ENCODE assay signal across 8 cellular contexts in the genomic region with DNA sequence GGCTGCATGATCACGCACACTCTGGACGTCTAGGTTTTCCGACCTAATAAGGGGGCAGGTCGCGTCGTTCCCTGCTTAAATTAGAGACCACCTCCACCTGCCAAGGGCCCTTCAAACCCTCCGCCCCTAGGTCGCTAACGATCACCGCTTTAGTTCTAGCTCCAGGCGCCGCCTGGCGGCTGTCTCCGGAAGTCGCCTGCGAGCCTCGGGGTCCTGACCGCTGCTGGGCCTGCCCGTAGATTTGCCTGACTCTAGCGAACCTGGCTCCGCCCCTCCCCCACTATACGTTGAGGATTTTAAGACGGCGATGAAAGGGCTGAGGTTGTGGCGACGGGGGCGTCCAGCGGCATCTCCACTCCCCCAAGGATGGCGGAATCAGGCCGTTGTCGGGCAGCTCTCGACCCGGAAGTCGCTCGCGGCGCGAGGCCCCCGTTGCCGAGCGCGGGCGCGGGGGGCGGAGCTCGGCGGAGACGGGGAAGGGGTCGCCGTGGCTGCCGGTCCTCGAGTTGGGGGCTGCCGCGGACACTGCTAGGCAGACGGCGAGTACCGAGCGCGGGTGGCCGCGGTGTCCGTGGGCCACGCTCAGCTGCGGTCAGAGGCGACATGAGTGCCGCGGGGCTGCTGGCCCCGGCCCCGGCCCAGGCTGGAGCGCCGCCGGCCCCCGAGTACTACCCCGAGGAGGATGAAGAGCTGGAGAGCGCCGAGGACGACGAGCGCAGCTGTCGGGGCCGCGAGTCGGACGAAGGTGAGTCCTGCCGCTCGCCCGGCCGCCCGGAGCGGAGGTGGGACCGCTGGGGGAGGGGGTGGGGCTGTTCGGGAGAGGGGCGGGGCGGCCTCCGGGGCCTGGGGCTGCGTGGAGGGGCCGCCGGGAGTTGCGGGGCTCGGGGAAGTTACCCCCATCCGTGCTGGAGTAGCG. TPM values are rescaled to one million over a fixed set of nuclear protein-coding genes. Genes with fewer than 3 reads are reported as not detected.
DNase-seq lines count a peak whose midpoint lies in the region; ATAC-seq and TF ChIP-seq lines count a peak whose summit lies in the region.

A gene with protein sequence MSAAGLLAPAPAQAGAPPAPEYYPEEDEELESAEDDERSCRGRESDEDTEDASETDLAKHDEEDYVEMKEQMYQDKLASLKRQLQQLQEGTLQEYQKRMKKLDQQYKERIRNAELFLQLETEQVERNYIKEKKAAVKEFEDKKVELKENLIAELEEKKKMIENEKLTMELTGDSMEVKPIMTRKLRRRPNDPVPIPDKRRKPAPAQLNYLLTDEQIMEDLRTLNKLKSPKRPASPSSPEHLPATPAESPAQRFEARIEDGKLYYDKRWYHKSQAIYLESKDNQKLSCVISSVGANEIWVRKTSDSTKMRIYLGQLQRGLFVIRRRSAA (plus strand): TSS at position 467 of the 916 bp plus-strand sequence. CDS start 137 bp downstream, at position 604.

- intact Hi-C loops in head of caudate nucleus (cut with DNase I) (loop anchor here (5.0 kb wide), 3 partner anchors 239 to 314 kb away; a partner anchor contains a TSS), testis (cut with DNase I; ENCODE audit: low total_unique reads) (loop anchor here (10.0 kb wide), 1 partner anchor 192 kb away; no protein-coding TSS in a partner anchor)

- H3K27ac ChIP-seq in testis: peak within 1 kb of the TSS; percentile 89 to 97

- peaks cover 30% of the 10 kb centered on the region for H3K4me1 Mint-ChIP-seq in osteocyte (ENCODE audit: unreplicated experiment)

- H3K4me1 ChIP-seq in testis: peaks cover 14% of the 10 kb centered on the region

- no peaks in the 10 kb centered on the region for H3K9me3 ChIP-seq in testis

- DNase-seq in CMK (ENCODE audit: low read depth) (peak; percentile 54), NCI-H1105 treated with DMSO at 0.1 percent for 48 hours (lab: John Stamatoyannopoulos, UW) (peak; percentile 88), SW480 (ENCODE audit: low spot score) (peak; percentile 68), head of caudate nucleus (peak; percentile 87 to 99 (median 95)), osteocyte (ENCODE audit: extremely low spot score, unreplicated experiment) (peak; percentile 96), testis (peak; percentile 97)
- DNase-seq in activated naive CD8-positive, alpha-beta T cell treated with anti-CD3 and anti-CD28 coated beads, Interleukin-2, amount 50 U/mL, for 16 hours (ENCODE audit: low read depth, low spot score): peak; percentile 90

- peak within 1 kb of the TSS; percentile 92 for H3K4me3 Mint-ChIP-seq in osteocyte (ENCODE audit: unreplicated experiment)

- peaks cover 2% of the 10 kb centered on the region for H3K36me3 Mint-ChIP-seq in osteocyte (ENCODE audit: unreplicated experiment)

- no peaks in the 10 kb centered on the region for H3K9me3 Mint-ChIP-seq in osteocyte (ENCODE audit: unreplicated experiment)

- peak within 1 kb of the TSS; percentile 94 to 99 for H3K4me3 ChIP-seq in testis

- peak; percentile 27 for ATAC-seq in GM21529 (IDR thresholded peaks at IDR 0.05; ENCODE audit: unreplicated experiment)

- no peaks in the 10 kb centered on the region for H3K36me3 ChIP-seq in testis (ENCODE audit: low read depth, missing control alignments)

- no peaks in the 10 kb centered on the region for H3K27me3 Mint-ChIP-seq in osteocyte (ENCODE audit: unreplicated experiment)

- H3K27me3 ChIP-seq in testis: no peaks in the 10 kb centered on the region

- H3K27ac Mint-ChIP-seq in osteocyte (ENCODE audit: unreplicated experiment): peak within 1 kb of the TSS; percentile 99

- 0 to 1% methylated on average over 3 to 74 of the region's 102 CpGs for WGBS in testis, 2 donors

- TF ChIP-seq POLR2A in testis (IDR thresholded peaks at IDR 0.05): no peak

- TF ChIP-seq CTCF in osteocyte (IDR thresholded peaks at IDR 0.05): peak; percentile 98
- TF ChIP-seq CTCF in testis (IDR thresholded peaks at IDR 0.05): peak; percentile 94 to 99 (median 98)

RNA-seq across cellular contexts. Expression of the gene that starts here (rescaled TPM):
- 33.5 and 35.1 TPM in 2 replicates for total RNA-seq in osteocyte
- total RNA-seq in testis: 10 to 100 TPM; 73.1 to 89.1 TPM
- 42.3 TPM for polyA plus RNA-seq in testis (ENCODE audit: insufficient read depth, low read depth, low replicate concordance)

Comparison
In these comparisons a context has a peak if more than half of its experiments do, and no peak if none do; other contexts are left out.
1. Peak in every context shown above with its lines: DNase-seq, ATAC-seq, H3K4me3 ChIP-seq and H3K27ac ChIP-seq.